ENCODE assay signal across 26 cellular contexts in genomic region chr6:89071036-89071435, GRCh38. TPM values are rescaled to one million over a fixed set of nuclear protein-coding genes. Genes with fewer than 3 reads are reported as not detected.
DNase-seq lines count a peak whose midpoint lies in the region; ATAC-seq and TF ChIP-seq lines count a peak whose summit lies in the region.
"Had no signal": no experiment of that assay in that cellular context is flagged by ENCODE, and none has a peak within 500 bp of the region (broad histone marks: within the 10 kb centered on the region; RNA-seq: fewer than 3 reads in every experiment).

No MANE protein-coding gene starts in this region.

- H3K4me1 ChIP-seq in endodermal cell (ENCODE audit: control insufficient read depth, insufficient read depth, low read length) (no peaks in the 10 kb centered on the region), mucosa of descending colon (ENCODE audit: low read depth) (peaks cover 3% of the 10 kb centered on the region)
- H3K4me1 ChIP-seq: Peyer's patch, SJCRH30 had no signal

- H3K9ac ChIP-seq in endodermal cell (ENCODE audit: extremely low read depth, low read length, poor library complexity, severe bottlenecking) = no peak overlapping the region
- H3K9ac ChIP-seq: BLaER1 treated with 17β-estradiol and CSF1 and Interleukin-3, amounts not matched to agents 10 nM and 100 nM had no signal

- H3K36me3 ChIP-seq in endodermal cell (ENCODE audit: control insufficient read depth, insufficient read depth, low read length) (no peaks in the 10 kb centered on the region), mucosa of descending colon (ENCODE audit: low read depth) (no peaks in the 10 kb centered on the region)
- H3K36me3 ChIP-seq: BLaER1 treated with 17β-estradiol and CSF1 and Interleukin-3, amounts not matched to agents 10 nM and 100 nM; Peyer's patch; SJCRH30 had no signal

- no peaks in the 10 kb centered on the region for H3K9me3 ChIP-seq in endodermal cell (ENCODE audit: control insufficient read depth, low read length)
- no peaks in the 10 kb centered on the region for H3K9me3 ChIP-seq in mucosa of descending colon
- H3K9me3 ChIP-seq: Peyer's patch had no signal

- H3K9me3 Mint-ChIP-seq in endodermal cell (peaks cover 4% of the 10 kb centered on the region), immature natural killer cell (no peaks in the 10 kb centered on the region)
- H3K9me3 Mint-ChIP-seq: CD4-positive, alpha-beta memory T cell; HFFc6 had no signal

- no peak overlapping the region for H3K4me3 Mint-ChIP-seq in endodermal cell
- H3K4me3 Mint-ChIP-seq in immature natural killer cell = no peak overlapping the region
- H3K4me3 Mint-ChIP-seq: CD4-positive, alpha-beta memory T cell; H9; HFFc6; IgD-negative memory B cell had no signal

- intact Hi-C loops in mucosa of descending colon (cut with DNase I, micrococcal nuclease) = no loop called here
- intact Hi-C loops in Right ventricle myocardium superior (cut with DNase I) = no loop called here

- no peak overlapping the region for H3K27ac Mint-ChIP-seq in endodermal cell
- H3K27ac Mint-ChIP-seq in immature natural killer cell = no peak overlapping the region
- H3K27ac Mint-ChIP-seq: H9, HFFc6, IgD-negative memory B cell had no signal

- H3K4me1 Mint-ChIP-seq in endodermal cell (peaks cover 10% of the 10 kb centered on the region), immature natural killer cell (no peaks in the 10 kb centered on the region)

- H3K36me3 Mint-ChIP-seq in endodermal cell (ENCODE audit: low read depth) = no peaks in the 10 kb centered on the region
- H3K36me3 Mint-ChIP-seq in immature natural killer cell = no peaks in the 10 kb centered on the region
- H3K36me3 Mint-ChIP-seq: CD4-positive, alpha-beta memory T cell; IgD-negative memory B cell had no signal

- H3K4me3 ChIP-seq in endodermal cell (ENCODE audit: low read length) (peak overlapping the region; percentile 2), mucosa of descending colon (no peak overlapping the region)
- H3K4me3 ChIP-seq: BLaER1 treated with 17β-estradiol and CSF1 and Interleukin-3, amounts not matched to agents 10 nM and 100 nM; GM12878; Peyer's patch; SJCRH30 had no signal

- H3K27me3 ChIP-seq in endodermal cell (ENCODE audit: control insufficient read depth, insufficient read depth, low read length, poor library complexity, severe bottlenecking) = no peaks in the 10 kb centered on the region
- H3K27me3 ChIP-seq: BLaER1 treated with 17β-estradiol and CSF1 and Interleukin-3, amounts not matched to agents 10 nM and 100 nM; Peyer's patch; SJCRH30 had no signal

- ATAC-seq in mucosa of descending colon = peak; percentile 80
- ATAC-seq in Right ventricle myocardium superior (ENCODE audit: poor library complexity) = no peak
- ATAC-seq: GM12878 had no signal

- DNase-seq in NCI-H748 (lab: John Stamatoyannopoulos, UW; ENCODE audit: unreplicated experiment) = peak; percentile 33
- no peak for DNase-seq in NCI-H748 treated with DMSO at 0.1 percent for 48 hours (lab: John Stamatoyannopoulos, UW)
- DNase-seq in endodermal cell = no peak
- DNase-seq in mucosa of descending colon = peak in 1 of 3 donors; percentile 55
- DNase-seq in cerebellar cortex (ENCODE audit: low spot score) = no peak
- no peak for DNase-seq in immature natural killer cell
- no peak for DNase-seq in Right ventricle myocardium superior
- no peak for DNase-seq in activated CD8-positive, alpha-beta memory T cell treated with anti-CD3 and anti-CD28 coated beads for 24 hours
- DNase-seq: ACHN; CD4-positive, alpha-beta memory T cell; DND-41; H9; HFFc6; NCI-H1105; NCI-H146; NCI-H2081; NCI-H2171; NCI-H524 treated with DMSO at 0.1 percent for 48 hours; NK-92 treated with Interleukin-12 subunit alpha and Interleukin-12 subunit beta, amount 100 ng/mL, for 24 hours; Peyer's patch; SJCRH30 had no signal

- H3K27me3 Mint-ChIP-seq in endodermal cell (ENCODE audit: insufficient read depth) (peaks cover 1% of the 10 kb centered on the region), immature natural killer cell (ENCODE audit: low read depth in 3 of 3) (peaks cover 0 to 8% (median 5%) of the 10 kb centered on the region in 3 donors)

- no peak overlapping the region for H3K27ac ChIP-seq in endodermal cell (ENCODE audit: low read depth, low read length)
- H3K27ac ChIP-seq: 22Rv1, Peyer's patch, SJCRH30 had no signal

- TF ChIP-seq CTCF in endodermal cell (conservative IDR thresholded peaks at IDR 0.05) = no peak
- TF ChIP-seq CTCF in mucosa of descending colon (IDR thresholded peaks at IDR 0.05) = no peak

RNA-seq across cellular contexts. Expression of gene PNRC1, which starts 9.5 kb away (rescaled TPM):
- 100 to 1,000 TPM; 105 to 118 TPM for total RNA-seq in endodermal cell
- polyA plus RNA-seq in endodermal cell (2013, experiment 1 of 2) = 63.4 TPM
- 65.5 TPM for polyA plus RNA-seq in endodermal cell (2013, experiment 2 of 2)
- 100 to 1,000 TPM in 2 of 3 donors, 10 to 100 TPM in 1; 99.9 to 261 (median 102) TPM for total RNA-seq in mucosa of descending colon
- polyA plus RNA-seq in immature natural killer cell = 100 to 1,000 TPM; 255 to 629 (median 491) TPM
- total RNA-seq in Right ventricle myocardium superior = 121 TPM

RNA-seq across cellular contexts. Expression of gene SRSF12, which starts 46.8 kb away (rescaled TPM):
- total RNA-seq in endodermal cell (10 to 100 TPM in 1 of 2 donors, 1 to 10 TPM in 1; 9.2 to 17.8 TPM), mucosa of descending colon (under 1 TPM in 2 of 3 donors, not detected in 1; 0.12 to 0.51 TPM), Right ventricle myocardium superior (not detected)
- 16.4 TPM for polyA plus RNA-seq in endodermal cell (2013, experiment 1 of 2)
- 16.3 TPM for polyA plus RNA-seq in endodermal cell (2013, experiment 2 of 2)
- polyA plus RNA-seq in immature natural killer cell = under 1 TPM in 2 of 3 donors, not detected in 1; 0.22 to 0.45 TPM
- total RNA-seq: CD4-positive, alpha-beta memory T cell; GM12878; HFFc6; HT1080; Peyer's patch had no signal
